Comparison of ENCODE assay signal across 8 cellular contexts in the genomic region with DNA sequence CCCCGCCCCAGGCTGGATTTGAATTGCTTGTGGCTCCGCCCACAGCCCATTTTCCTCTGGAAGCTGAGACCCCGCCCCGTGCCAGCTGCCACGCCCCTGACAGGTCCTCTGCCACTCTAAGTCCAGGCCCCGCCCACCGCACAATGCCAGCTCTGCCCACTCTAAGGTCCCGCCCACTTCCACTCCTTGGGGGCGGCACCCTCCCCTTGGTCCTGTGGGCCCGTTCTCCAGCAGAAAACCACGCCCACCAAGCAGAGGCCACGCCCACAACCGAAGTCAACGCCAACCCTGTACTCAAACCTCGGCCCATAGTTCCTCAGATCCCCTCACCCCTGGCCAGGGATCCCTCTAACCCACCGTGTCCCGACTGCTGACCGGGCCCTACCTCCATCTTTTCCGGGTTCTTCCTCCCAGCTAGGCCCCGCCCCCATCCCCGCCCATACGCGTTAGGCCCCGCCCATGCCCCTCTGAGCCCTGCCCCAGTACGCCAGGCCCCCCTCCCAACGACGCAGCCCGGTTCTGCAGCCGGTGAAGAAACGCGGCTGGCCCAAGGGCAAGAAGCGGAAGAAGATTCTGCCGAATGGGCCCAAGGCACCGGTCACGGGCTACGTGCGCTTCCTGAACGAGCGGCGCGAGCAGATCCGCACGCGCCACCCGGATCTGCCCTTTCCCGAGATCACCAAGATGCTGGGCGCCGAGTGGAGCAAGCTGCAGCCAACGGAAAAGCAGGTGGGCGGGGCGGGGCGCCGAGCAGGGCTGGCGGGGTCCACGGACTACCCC. TPM values are rescaled to one million over a fixed set of nuclear protein-coding genes. Genes with fewer than 3 reads are reported as not detected.
DNase-seq lines count a peak whose midpoint lies in the region; ATAC-seq and TF ChIP-seq lines count a peak whose summit lies in the region.

No MANE protein-coding gene starts in this region.

- no peak overlapping the region for H2AFZ ChIP-seq in OCI-LY3 (ENCODE audit: low read depth, low read length)

- peak overlapping the region; percentile 85 for H3K4me3 ChIP-seq in HUES48 (ENCODE audit: low read depth, low read length)
- H3K4me3 ChIP-seq in OCI-LY3 (ENCODE audit: low read length): peak overlapping the region; percentile 91
- H3K4me3 ChIP-seq in epithelial cell of proximal tubule (ENCODE audit: low read depth, low read length): peak overlapping the region; percentile 96
- peak overlapping the region; percentile 91 for H3K4me3 ChIP-seq in mucosa of descending colon

- TF ChIP-seq CTCF in OCI-LY3 (IDR thresholded peaks at IDR 0.05; ENCODE audit: low read depth, low read length) (no peak), epithelial cell of proximal tubule (conservative IDR thresholded peaks at IDR 0.05; ENCODE audit: low read depth, low read length) (no peak), mucosa of descending colon (IDR thresholded peaks at IDR 0.05) (no peak)

- peak overlapping the region; percentile 91 for H3K4me2 ChIP-seq in OCI-LY3 (ENCODE audit: low read length)

- DNase-seq in COLO668 (lab: John Stamatoyannopoulos, UW; ENCODE audit: unreplicated experiment) (peak; percentile 95), activated T-cell treated with anti-CD3 and anti-CD28 coated beads for 4 hours (peak; percentile 66), epithelial cell of proximal tubule (ENCODE audit: low read depth) (peak; percentile 66), mucosa of descending colon (peak; percentile 96 to 98 (median 98))
- DNase-seq in stimulated activated CD8-positive, alpha-beta memory T cell treated with anti-CD3 and anti-CD28 coated beads, Interleukin-2, amount 100 ng/mL, for 1 hour (ENCODE audit: low read depth in 2 of 2): peak; percentile 47 to 61

- H3K4me1 ChIP-seq in HUES48 (ENCODE audit: control insufficient read depth, insufficient read depth, low read length) (peaks cover 13% of the 10 kb centered on the region), OCI-LY3 (ENCODE audit: low read length) (peaks cover 10% of the 10 kb centered on the region), mucosa of descending colon (ENCODE audit: low read depth) (peaks cover 35% of the 10 kb centered on the region)

- H3K79me2 ChIP-seq in OCI-LY3 (ENCODE audit: low read length): peaks cover 8% of the 10 kb centered on the region; the same call in 1 of the 2 replicates

- intact Hi-C loops in mucosa of descending colon (cut with DNase I, micrococcal nuclease): no loop called here

- peaks cover 6% of the 10 kb centered on the region for H3K36me3 ChIP-seq in HUES48 (ENCODE audit: control insufficient read depth, insufficient read depth, low read length)
- H3K36me3 ChIP-seq in OCI-LY3 (replicated peaks; ENCODE audit: low read depth, low read length): peaks cover 11% of the 10 kb centered on the region
- no peaks in the 10 kb centered on the region for H3K36me3 ChIP-seq in mucosa of descending colon (ENCODE audit: low read depth)

- H3K27ac ChIP-seq in HUES48 (ENCODE audit: low read depth, low read length) (peak overlapping the region; percentile 75), OCI-LY3 (ENCODE audit: low read length) (no peak overlapping the region)

- ATAC-seq in mucosa of descending colon: peak; percentile 70
- ATAC-seq in GM21717 (IDR thresholded peaks at IDR 0.05; ENCODE audit: unreplicated experiment): no peak

- H4K20me1 ChIP-seq in OCI-LY3 (ENCODE audit: insufficient read depth, low read length): peaks cover 5% of the 10 kb centered on the region; the same call in 1 of the 2 replicates

- H3K9ac ChIP-seq in HUES48 (ENCODE audit: low read depth, low read length) (no peak overlapping the region), OCI-LY3 (ENCODE audit: low read length) (no peak overlapping the region)

- H3K27me3 ChIP-seq in HUES48 (ENCODE audit: control insufficient read depth, insufficient read depth, low read length) (no peaks in the 10 kb centered on the region), OCI-LY3 (ENCODE audit: low read depth, low read length) (no peaks in the 10 kb centered on the region)

- H3K9me3 ChIP-seq in HUES48 (ENCODE audit: control insufficient read depth, insufficient read depth, low read length) (no peaks in the 10 kb centered on the region), OCI-LY3 (ENCODE audit: insufficient read depth, low read length) (no peaks in the 10 kb centered on the region), mucosa of descending colon (no peaks in the 10 kb centered on the region)

RNA-seq across cellular contexts. Expression of a gene that starts 1.3 kb away (rescaled TPM):
- total RNA-seq in epithelial cell of proximal tubule (125 and 135 TPM in 2 replicates), mucosa of descending colon (10 to 100 TPM; 79.9 to 81.9 (median 81.4) TPM)

RNA-seq across cellular contexts. Expression of a gene that starts 11.2 kb away (rescaled TPM):
- total RNA-seq in epithelial cell of proximal tubule (not detected in 2 replicates), mucosa of descending colon (1 to 10 TPM in 1 of 3 donors, under 1 TPM in 2; 0.34 to 1.1 (median 0.58) TPM)

RNA-seq across cellular contexts. Expression of a gene that starts 16.7 kb away (rescaled TPM):
- total RNA-seq in epithelial cell of proximal tubule (238 and 260 TPM in 2 replicates), mucosa of descending colon (10 to 100 TPM; 25.0 to 43.6 (median 36.8) TPM)

RNA-seq across cellular contexts. Expression of a gene that starts 32.6 kb away (rescaled TPM):
- total RNA-seq in epithelial cell of proximal tubule (0.17 and 0.51 TPM in 2 replicates), mucosa of descending colon (1 to 10 TPM in 2 of 3 donors, under 1 TPM in 1; 0.72 to 2.3 (median 1.1) TPM)

RNA-seq across cellular contexts. Expression of a gene that starts 35.1 kb away (rescaled TPM):
- not detected in 2 replicates for total RNA-seq in epithelial cell of proximal tubule
- 1 to 10 TPM; 3.2 to 6.0 (median 3.4) TPM for total RNA-seq in mucosa of descending colon
